11 cellular contexts compared by ENCODE assay signal in the genomic region with DNA sequence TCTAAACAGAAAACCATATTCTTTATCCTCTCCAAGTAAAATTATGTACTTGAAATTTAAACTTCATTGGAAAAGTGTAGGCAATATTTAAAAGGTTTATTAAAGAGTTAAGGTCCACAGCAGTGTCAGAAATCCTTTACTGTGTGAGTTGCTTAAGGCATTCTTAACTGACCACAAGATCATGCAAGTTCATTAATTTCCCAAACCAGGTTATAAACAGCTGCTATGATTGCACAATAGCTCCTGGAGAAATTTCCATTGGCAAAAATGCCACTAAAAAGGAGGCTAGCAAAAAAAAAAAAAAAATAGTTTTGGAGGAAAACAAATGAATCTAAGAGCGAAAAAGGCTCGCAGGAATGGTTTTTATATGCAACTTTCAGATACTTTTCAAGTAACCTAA.
DNase-seq lines count a peak whose midpoint lies in the region; ATAC-seq, FAIRE-seq and TF ChIP-seq lines count a peak whose summit lies in the region.
"Had no signal": no experiment of that assay in that cellular context is flagged by ENCODE, and none has a peak within 500 bp of the region (broad histone marks: within the 10 kb centered on the region; RNA-seq: fewer than 3 reads in every experiment).

No MANE protein-coding gene starts in this region.

- TF ChIP-seq RAD21 in HepG2 (CRISPR knock-in tag; IDR thresholded peaks at IDR 0.05): no peak

- no peak for DNase-seq in activated naive CD4-positive, alpha-beta T cell treated with anti-CD3 and anti-CD28 coated beads, Interleukin-2, amount 50 U/mL, for 16 hours
- DNase-seq in brain pericyte (ENCODE audit: low read depth, low spot score) (peak; percentile 58), HepG2 (ENCODE audit: low spot score) (no peak), vagina (ENCODE audit: extremely low spot score in 2 of 2) (no peak), lower leg skin (ENCODE audit: low spot score in 2 of 2) (no peak), ecto neural progenitor cell (ENCODE audit: low spot score) (no peak), SW480 (ENCODE audit: low spot score) (no peak)
- DNase-seq: small intestine, T1000 had no signal

- H3K27ac Mint-ChIP-seq in activated naive CD4-positive, alpha-beta T cell treated with anti-CD3 and anti-CD28 coated beads, Interleukin-2, amount 50 U/mL, for 24 hours: peak overlapping the region; percentile 99

- in situ Hi-C loops in HepG2 (cut with HindIII; ENCODE audit: extremely low pct_ligation_motif_present, low pct_unique_long_range_greater_than_20kb): no loop called here

- H3K36me3 ChIP-seq in HepG2 (replicated peaks in 1 of 2; ENCODE audit: control insufficient read depth in 1 of 2, insufficient read depth in 2 of 2, low read length in 2 of 2) (no peaks in the 10 kb centered on the region), vagina (peaks cover 0 to 17% of the 10 kb centered on the region in 2 donors)

- peak overlapping the region; percentile 86 for H3K4me3 Mint-ChIP-seq in activated naive CD4-positive, alpha-beta T cell treated with anti-CD3 and anti-CD28 coated beads, Interleukin-2, amount 50 U/mL, for 24 hours

- H3K4me1 Mint-ChIP-seq in activated naive CD4-positive, alpha-beta T cell treated with anti-CD3 and anti-CD28 coated beads, Interleukin-2, amount 50 U/mL, for 24 hours: peaks cover 100% of the 10 kb centered on the region

- no peak for ATAC-seq in HepG2

- H3K4me1 ChIP-seq in HepG2 (ENCODE audit: insufficient read depth, low read length) (no peaks in the 10 kb centered on the region), vagina (peaks cover 70% of the 10 kb centered on the region)

- no TSS peak for BruUV-seq in HepG2 (replicated peaks; lab: Mats Ljungman, UMichigan)

- H3K79me2 ChIP-seq in HepG2 (ENCODE audit: insufficient read depth, low read length): no peaks in the 10 kb centered on the region

- peaks cover 3% of the 10 kb centered on the region for H3K9me3 Mint-ChIP-seq in activated naive CD4-positive, alpha-beta T cell treated with anti-CD3 and anti-CD28 coated beads, Interleukin-2, amount 50 U/mL, for 24 hours

- TF ChIP-seq CTCF in HepG2 (CRISPR knock-in tag; IDR thresholded peaks at IDR 0.05): no peak
- no peak for TF ChIP-seq CTCF in vagina (IDR thresholded peaks at IDR 0.05)
- TF ChIP-seq CTCF in lower leg skin (IDR thresholded peaks at IDR 0.05): no peak

- H4K20me1 ChIP-seq in HepG2 (ENCODE audit: insufficient read depth, low read length): no peaks in the 10 kb centered on the region

- intact Hi-C loops in HepG2 (cut with micrococcal nuclease; ENCODE audit: unreplicated experiment) (no loop called here), vagina (cut with DNase I) (no loop called here), lower leg skin (cut with DNase I; ENCODE audit: low total_unique reads) (no loop called here)

- TF ChIP-seq EP300 in HepG2 (IDR thresholded peaks at IDR 0.05; ENCODE audit: low read depth in 2 of 2, low read length in 2 of 2) (no peak), HepG2 (CRISPR knock-in tag; IDR thresholded peaks at IDR 0.05; ENCODE audit: borderline replicate concordance) (no peak)

- H3K36me3 Mint-ChIP-seq in activated naive CD4-positive, alpha-beta T cell treated with anti-CD3 and anti-CD28 coated beads, Interleukin-2, amount 50 U/mL, for 24 hours: peaks cover 66% of the 10 kb centered on the region

- TF ChIP-seq POLR2A in HepG2 (IDR thresholded peaks at IDR 0.05; ENCODE audit: insufficient read depth in 1 of 2, low read depth in 2 of 2, low read length in 2 of 2) (no peak), vagina (IDR thresholded peaks at IDR 0.05) (no peak), lower leg skin (IDR thresholded peaks at IDR 0.05) (no peak)

- no peak overlapping the region for H3K9ac ChIP-seq in HepG2 (ENCODE audit: insufficient read depth, low read depth, low read length)

- H3K9me3 ChIP-seq in HepG2 (ENCODE audit: low read length): no peaks in the 10 kb centered on the region
- H3K9me3 ChIP-seq in vagina: no peaks in the 10 kb centered on the region

- FAIRE-seq in HepG2 (lab: Jason Lieb, UNC): no peak
- FAIRE-seq: small intestine had no signal

- POLR2A ChIA-PET in HepG2 (lab: Yijun Ruan, JAX): no interaction called here

- no peaks in the 10 kb centered on the region for H3K27me3 Mint-ChIP-seq in activated naive CD4-positive, alpha-beta T cell treated with anti-CD3 and anti-CD28 coated beads, Interleukin-2, amount 50 U/mL, for 24 hours

- WGBS in HepG2 (ENCODE audit: low lambda C conversion rate): 26% methylated on average over 2 of the region's 2 CpGs
- WGBS in lower leg skin, 2 donors: 51 to 62% methylated on average over 2 of the region's 2 CpGs

- no peak overlapping the region for H2AFZ ChIP-seq in HepG2 (ENCODE audit: low read length)

- no peak overlapping the region for H3K27ac ChIP-seq in HepG2 (ENCODE audit: extremely low read length, insufficient read depth, low read length)
- H3K27ac ChIP-seq in vagina: peak overlapping the region; percentile 83
- H3K27ac ChIP-seq: epithelial cell of prostate had no signal

- H3K27me3 ChIP-seq in HepG2 (ENCODE audit: control insufficient read depth in 1 of 2, insufficient read depth in 2 of 2, low read length in 2 of 2): no peaks in the 10 kb centered on the region
- no peaks in the 10 kb centered on the region for H3K27me3 ChIP-seq in vagina

- H3K4me3 ChIP-seq in HepG2 (replicated peaks in 1 of 3; ENCODE audit: insufficient read depth in 1 of 3, low read depth in 2 of 3, low read length in 3 of 3): no peak overlapping the region
- H3K4me3 ChIP-seq in vagina: no peak overlapping the region
- H3K4me3 ChIP-seq in lower leg skin (ENCODE audit: low read depth, poor library complexity, severe bottlenecking): no peak overlapping the region

- CTCF ChIA-PET in HepG2 (lab: Yijun Ruan, JAX; ENCODE audit: low intra/inter-chr PET ratio, low total read pairs): no interaction called here

- no peak overlapping the region for H3K4me2 ChIP-seq in HepG2 (ENCODE audit: low read depth, low read length)

TF ChIP-seq in HepG2, 621 proteins besides CTCF, POLR2A, EP300 and RAD21:
- TF ChIP-seq YY1 (IDR thresholded peaks at IDR 0.05; ENCODE audit: insufficient read depth, insufficient replicate concordance, low read depth, low read length): no peak
- peak; percentile 72 for TF ChIP-seq CEBPB (IDR thresholded peaks at IDR 0.05; ENCODE audit: borderline replicate concordance, low read depth, low read length)
TF ChIP-seq in HepG2: peak in this region for 1.
